Comparison of ENCODE assay signal across 8 cellular contexts in genomic region chr13:41132512-41133152, GRCh38. TPM values are rescaled to one million over a fixed set of nuclear protein-coding genes. Genes with fewer than 3 reads are reported as not detected.
DNase-seq lines count a peak whose midpoint lies in the region; ATAC-seq and TF ChIP-seq lines count a peak whose summit lies in the region.

TSS of gene KBTBD6 (minus strand) at chr13:41132802. CDS start at chr13:41132511, 291 bp downstream.

- peak; percentile 71 for TF ChIP-seq POLR2A in GM19193 (IDR thresholded peaks at IDR 0.05; ENCODE audit: extremely low read depth, insufficient read depth, insufficient read length)

- peak; percentile 98 for DNase-seq in Ammon's horn (ENCODE audit: low spot score)
- peak; percentile 96 for DNase-seq in NCI-H460 (ENCODE audit: extremely low read depth, low read depth)
- peak; percentile 90 for DNase-seq in activated CD4-positive, alpha-beta T cell treated with anti-CD3 and anti-CD28 coated beads for 1 hour
- peak; percentile 93 for DNase-seq in cerebellum (ENCODE audit: low spot score)
- peak; percentile 99 for DNase-seq in islet precursor cell
- DNase-seq in stimulated activated CD4-positive, alpha-beta T cell treated with anti-CD3 and anti-CD28 coated beads, Interleukin-12 subunit alpha, Interleukin-12 subunit beta, amount 100 ng/mL, for 4 hours = peak; percentile 91

- ATAC-seq in HG03432 (IDR thresholded peaks at IDR 0.05; ENCODE audit: unreplicated experiment) = peak; percentile 98

RNA-seq across cellular contexts. Expression of gene KBTBD6, which starts in this region (rescaled TPM):
- 8.1 and 9.6 TPM in 2 replicates for total RNA-seq in NCI-H460 (2014; rRNA removed; shearing (Covaris generic))
- polyA plus RNA-seq in NCI-H460 (2014; cell fraction: nucleus; rRNA removed) = 4.6 and 9.5 TPM in 2 replicates
- 37.4 TPM for total RNA-seq in cerebellum

Comparison
In these comparisons a context has a peak if more than half of its experiments do, and no peak if none do; other contexts are left out.
1. Peak in every context shown above with its lines: DNase-seq and ATAC-seq.